31 cellular contexts compared by ENCODE assay signal in the genomic region with DNA sequence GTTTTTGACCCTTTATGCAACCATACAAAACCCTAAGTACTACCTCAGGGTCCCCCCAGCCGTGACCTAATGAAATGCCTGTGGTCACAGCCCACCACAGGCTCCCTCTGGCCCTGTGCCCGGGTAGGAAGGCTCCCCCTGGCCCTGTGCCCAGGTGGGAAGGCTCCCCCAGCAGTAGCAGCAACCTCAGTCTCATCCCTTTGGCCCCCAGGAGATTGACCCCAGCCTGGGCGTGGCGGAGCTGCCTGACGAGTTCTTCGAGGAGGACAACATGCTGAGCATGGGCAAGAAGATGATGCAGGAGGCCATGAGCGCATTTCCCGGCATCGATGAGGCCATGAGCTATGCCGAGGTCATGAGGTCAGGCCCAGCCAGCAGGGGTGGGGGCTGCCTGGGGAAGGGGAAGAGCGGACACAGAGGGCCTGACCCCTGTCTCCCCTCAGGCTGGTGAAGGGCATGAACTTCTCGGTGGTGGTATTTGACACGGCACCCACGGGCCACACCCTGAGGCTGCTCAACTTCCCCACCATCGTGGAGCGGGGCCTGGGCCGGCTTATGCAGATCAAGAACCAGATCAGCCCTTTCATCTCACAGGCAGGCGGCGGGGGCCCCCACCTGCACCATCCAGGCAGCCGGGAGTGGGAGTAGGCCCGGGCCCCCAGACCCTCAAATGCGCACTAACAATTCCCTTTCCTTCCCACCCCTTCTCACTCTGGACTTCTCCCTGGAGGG. TPM values are rescaled to one million over a fixed set of nuclear protein-coding genes. Genes with fewer than 3 reads are reported as not detected.
DNase-seq lines count a peak whose midpoint lies in the region; ATAC-seq, FAIRE-seq and TF ChIP-seq lines count a peak whose summit lies in the region.
"Had no signal": no experiment of that assay in that cellular context is flagged by ENCODE, and none has a peak within 500 bp of the region (broad histone marks: within the 10 kb centered on the region; RNA-seq: fewer than 3 reads in every experiment).

No MANE protein-coding gene starts in this region.

- BruUV-seq in HepG2 (replicated peaks; lab: Mats Ljungman, UMichigan): no TSS peak

- H3K9ac ChIP-seq in HepG2 (ENCODE audit: insufficient read depth, low read depth, low read length): no peak overlapping the region

- no peak for ATAC-seq in HepG2
- ATAC-seq in HG02973 (IDR thresholded peaks at IDR 0.05; ENCODE audit: unreplicated experiment): no peak
- ATAC-seq: effector memory CD8-positive, alpha-beta T cell; left ventricle myocardium superior; natural killer cell treated with Interleukin-12 subunit alpha and Interleukin-12 subunit beta and Interleukin-15 and Interleukin-18, amount 100 ng/mL, for 72 hours; right cardiac atrium had no signal

- intact Hi-C loops in HepG2 (cut with micrococcal nuclease; ENCODE audit: unreplicated experiment): no loop called here

- DNase-seq in A172 (ENCODE audit: low spot score) (peak; percentile 21), H7 (peak; percentile 32), amniotic epithelial cell (ENCODE audit: low read depth) (peak; percentile 67), HepG2 (ENCODE audit: low spot score) (no peak), DMS153 (lab: John Stamatoyannopoulos, UW) (no peak)
- no peak for DNase-seq in stimulated activated CD4-positive, alpha-beta T cell treated with anti-CD3 and anti-CD28 coated beads, Interleukin-4, amount 100 ng/mL, for 1 hour
- DNase-seq in activated CD8-positive, alpha-beta memory T cell treated with anti-CD3 and anti-CD28 coated beads, Interleukin-2, amount 50 U/mL, for 4 hours: no peak
- DNase-seq: activated effector memory CD4-positive, alpha-beta T cell treated with Interleukin-2 at 50 U/mL for 16 hours; activated naive CD8-positive, alpha-beta T cell treated with anti-CD3 and anti-CD28 coated beads, Interleukin-2, amount 10 ng/mL, durations not matched to agents 7 days and 5 days; colonic mucosa; COR-L47; effector memory CD8-positive, alpha-beta T cell; hypothalamus; left ventricle myocardium superior; midbrain; NCI-H1092; NCI-H187 treated with DMSO at 0.1 percent for 48 hours; NCI-H526 treated with DMSO at 0.1 percent for 48 hours; right cardiac atrium; stomach; transverse colon; WERI-Rb-1 had no signal

- TF ChIP-seq CTCF in HepG2 (CRISPR knock-in tag; IDR thresholded peaks at IDR 0.05): no peak

- TF ChIP-seq POLR2A in HepG2 (IDR thresholded peaks at IDR 0.05; ENCODE audit: insufficient read depth in 1 of 2, low read depth in 2 of 2, low read length in 2 of 2): no peak

- no peak for TF ChIP-seq EP300 in HepG2 (IDR thresholded peaks at IDR 0.05; ENCODE audit: low read depth in 2 of 2, low read length in 2 of 2)
- TF ChIP-seq EP300 in HepG2 (CRISPR knock-in tag; IDR thresholded peaks at IDR 0.05; ENCODE audit: borderline replicate concordance): no peak

- no peaks in the 10 kb centered on the region for H3K79me2 ChIP-seq in HepG2 (ENCODE audit: insufficient read depth, low read length)

- no peak overlapping the region for H2AFZ ChIP-seq in HepG2 (ENCODE audit: low read length)

- no peak overlapping the region for H3K27ac ChIP-seq in HepG2 (ENCODE audit: extremely low read length, insufficient read depth, low read length)
- H3K27ac ChIP-seq: breast epithelium, colonic mucosa, esophagus muscularis mucosa, stomach, transverse colon, WERI-Rb-1 had no signal

- 0 out of 2 replicates have a peak, but pooled peaks cover 2% of the 10 kb centered on the region for H3K4me1 ChIP-seq in HepG2 (ENCODE audit: insufficient read depth, low read length)
- H3K4me1 ChIP-seq: breast epithelium, colonic mucosa had no signal

- no peak for FAIRE-seq in HepG2 (lab: Jason Lieb, UNC)
- FAIRE-seq: A204.1, frontal cortex, islet of Langerhans had no signal

- H3K36me3 ChIP-seq in H7 (replicated peaks; ENCODE audit: control insufficient read depth, insufficient read depth, low read length): peaks cover 7% of the 10 kb centered on the region
- H3K36me3 ChIP-seq in HepG2 (replicated peaks in 1 of 2; ENCODE audit: control insufficient read depth in 1 of 2, insufficient read depth in 2 of 2, low read length in 2 of 2): peaks cover 13 to 38% of the 10 kb centered on the region in 2 experiments
- H3K36me3 ChIP-seq: breast epithelium had no signal

- H4K20me1 ChIP-seq in HepG2 (ENCODE audit: insufficient read depth, low read length): no peaks in the 10 kb centered on the region

- no peak overlapping the region for H3K4me3 ChIP-seq in H7 (ENCODE audit: insufficient read depth, low read depth, low read length)
- H3K4me3 ChIP-seq in HepG2 (replicated peaks in 1 of 3; ENCODE audit: insufficient read depth in 1 of 3, low read depth in 2 of 3, low read length in 3 of 3): no peak overlapping the region
- H3K4me3 ChIP-seq: breast epithelium, colonic mucosa, esophagus muscularis mucosa, stomach, transverse colon had no signal

- H3K27me3 ChIP-seq in H7 (ENCODE audit: control insufficient read depth, insufficient read depth, low read length) (peaks cover 7% of the 10 kb centered on the region; the same call in 1 of the 2 replicates), HepG2 (ENCODE audit: control insufficient read depth in 1 of 2, insufficient read depth in 2 of 2, low read length in 2 of 2) (peaks cover 0 to 2% of the 10 kb centered on the region in 2 experiments; a peak in 2 of 5 replicates)
- H3K27me3 ChIP-seq: transverse colon had no signal

- POLR2A ChIA-PET in HepG2 (lab: Yijun Ruan, JAX): no interaction called here

- in situ Hi-C loops in HepG2 (cut with HindIII; ENCODE audit: extremely low pct_ligation_motif_present, low pct_unique_long_range_greater_than_20kb): no loop called here

- no peak overlapping the region for H3K4me2 ChIP-seq in HepG2 (ENCODE audit: low read depth, low read length)

- no peak for TF ChIP-seq RAD21 in HepG2 (CRISPR knock-in tag; IDR thresholded peaks at IDR 0.05)

- peaks cover 8% of the 10 kb centered on the region for H3K9me3 ChIP-seq in HepG2 (ENCODE audit: low read length)
- H3K9me3 ChIP-seq: colonic mucosa, transverse colon had no signal

- WGBS in HepG2 (ENCODE audit: low lambda C conversion rate): 88% methylated on average over 11 of the region's 22 CpGs

- CTCF ChIA-PET in HepG2 (lab: Yijun Ruan, JAX; ENCODE audit: low intra/inter-chr PET ratio, low total read pairs): no interaction called here

RNA-seq across cellular contexts. Expression of a gene that starts 6.3 kb away (rescaled TPM):
- total RNA-seq in A172 (2014; rRNA removed; shearing (Covaris generic)): not detected in 2 replicates
- 0.37 and 1.5 TPM in 2 replicates for total RNA-seq in H7 (2014; rRNA removed; shearing (Covaris generic))
- not detected in 2 replicates for total RNA-seq in HepG2 (2016; rRNA removed; fragmentation: Illumina TruSeq; extraction: Trizol)
- 0.10 TPM in 1 of 2 replicates, not detected in the other for total RNA-seq in HepG2 (2016; cell fraction: cytosol; rRNA removed; fragmentation: Illumina TruSeq; extraction: Trizol; ENCODE audit: low read depth)
- not detected in 2 replicates for total RNA-seq in HepG2 (2016; cell fraction: insoluble cytoplasmic fraction; rRNA removed; fragmentation: Illumina TruSeq; extraction: Trizol)
- total RNA-seq in HepG2 (2016; cell fraction: membrane; rRNA removed; fragmentation: Illumina TruSeq; extraction: Trizol): not detected in 2 replicates
- not detected in 2 replicates for total RNA-seq in HepG2 (2016; cell fraction: nucleus; rRNA removed; fragmentation: Illumina TruSeq; extraction: Trizol)
- polyA plus RNA-seq in HepG2 (2011; rRNA removed): not detected in 2 replicates
- polyA plus RNA-seq in HepG2 (2011; cell fraction: cytosol; rRNA removed): not detected in 2 replicates
- polyA plus RNA-seq in HepG2 (2011; cell fraction: nucleus; rRNA removed): 0.08 TPM in 1 of 2 replicates, not detected in the other
- not detected in 2 replicates for polyA plus RNA-seq in HepG2 (2012)
- polyA plus RNA-seq in HepG2 (2016; cell fraction: cytosol; fragmentation: Illumina TruSeq; extraction: Trizol; ENCODE audit: low read depth): not detected in 2 replicates
- polyA plus RNA-seq in HepG2 (2016; cell fraction: insoluble cytoplasmic fraction; fragmentation: Illumina TruSeq; extraction: Trizol; ENCODE audit: low read depth): not detected in 2 replicates
- not detected in 2 replicates for polyA plus RNA-seq in HepG2 (2016; cell fraction: membrane; fragmentation: Illumina TruSeq; extraction: Trizol; ENCODE audit: low read depth)
- polyA plus RNA-seq in HepG2 (2016; cell fraction: nucleus; fragmentation: Illumina TruSeq; extraction: Trizol; ENCODE audit: insufficient read depth, low read depth): not detected in 2 replicates
- polyA minus RNA-seq in HepG2 (2011; rRNA and poly(A)+ RNA removed; ENCODE audit: low replicate concordance): not detected in 2 replicates
- polyA minus RNA-seq in HepG2 (2011; cell fraction: cytosol; rRNA and poly(A)+ RNA removed): not detected in 2 replicates
- not detected in 2 replicates for polyA minus RNA-seq in HepG2 (2011; cell fraction: nucleus; rRNA and poly(A)+ RNA removed)
- total RNA-seq: activated naive CD8-positive, alpha-beta T cell treated with anti-CD3 and anti-CD28 coated beads, Interleukin-2, amount 10 ng/mL, durations not matched to agents 7 days and 5 days; B cell; breast epithelium; esophagus muscularis mucosa; frontal cortex; left ventricle myocardium superior; natural killer cell treated with Interleukin-12 subunit alpha and Interleukin-12 subunit beta and Interleukin-15 and Interleukin-18, amount 100 ng/mL, for 72 hours; right cardiac atrium; RPMI7951 had no signal
- polyA plus RNA-seq: right cardiac atrium had no signal

RNA-seq across cellular contexts. Expression of a gene that starts 8.0 kb away (rescaled TPM):
- 198 and 212 TPM in 2 replicates for total RNA-seq in A172 (2014; rRNA removed; shearing (Covaris generic))
- 113 and 166 TPM in 2 replicates for total RNA-seq in H7 (2014; rRNA removed; shearing (Covaris generic))
- total RNA-seq in HepG2 (2016; rRNA removed; fragmentation: Illumina TruSeq; extraction: Trizol): 51.5 and 57.7 TPM in 2 replicates
- total RNA-seq in HepG2 (2016; cell fraction: cytosol; rRNA removed; fragmentation: Illumina TruSeq; extraction: Trizol; ENCODE audit: low read depth): 38.1 and 40.8 TPM in 2 replicates
- 47.8 and 67.8 TPM in 2 replicates for total RNA-seq in HepG2 (2016; cell fraction: insoluble cytoplasmic fraction; rRNA removed; fragmentation: Illumina TruSeq; extraction: Trizol)
- total RNA-seq in HepG2 (2016; cell fraction: membrane; rRNA removed; fragmentation: Illumina TruSeq; extraction: Trizol): 42.5 and 45.5 TPM in 2 replicates
- total RNA-seq in HepG2 (2016; cell fraction: nucleus; rRNA removed; fragmentation: Illumina TruSeq; extraction: Trizol): 20.5 and 30.0 TPM in 2 replicates
- polyA plus RNA-seq in HepG2 (2011; rRNA removed): 59.4 and 67.5 TPM in 2 replicates
- polyA plus RNA-seq in HepG2 (2011; cell fraction: cytosol; rRNA removed): 53.8 and 70.0 TPM in 2 replicates
- polyA plus RNA-seq in HepG2 (2011; cell fraction: nucleus; rRNA removed): 42.4 and 59.2 TPM in 2 replicates
- polyA plus RNA-seq in HepG2 (2012): 26.3 and 37.0 TPM in 2 replicates
- polyA plus RNA-seq in HepG2 (2016; cell fraction: cytosol; fragmentation: Illumina TruSeq; extraction: Trizol; ENCODE audit: low read depth): 38.9 and 39.2 TPM in 2 replicates
- polyA plus RNA-seq in HepG2 (2016; cell fraction: insoluble cytoplasmic fraction; fragmentation: Illumina TruSeq; extraction: Trizol; ENCODE audit: low read depth): 52.9 and 54.2 TPM in 2 replicates
- 39.6 and 39.8 TPM in 2 replicates for polyA plus RNA-seq in HepG2 (2016; cell fraction: membrane; fragmentation: Illumina TruSeq; extraction: Trizol; ENCODE audit: low read depth)
- 50.5 and 50.9 TPM in 2 replicates for polyA plus RNA-seq in HepG2 (2016; cell fraction: nucleus; fragmentation: Illumina TruSeq; extraction: Trizol; ENCODE audit: insufficient read depth, low read depth)
- 45.5 and 170 TPM in 2 replicates for polyA minus RNA-seq in HepG2 (2011; rRNA and poly(A)+ RNA removed; ENCODE audit: low replicate concordance)
- polyA minus RNA-seq in HepG2 (2011; cell fraction: cytosol; rRNA and poly(A)+ RNA removed): 15.5 and 16.4 TPM in 2 replicates
- polyA minus RNA-seq in HepG2 (2011; cell fraction: nucleus; rRNA and poly(A)+ RNA removed): 11.2 and 13.4 TPM in 2 replicates

RNA-seq across cellular contexts. Expression of a gene that starts 10.8 kb away (rescaled TPM):
- 344 and 364 TPM in 2 replicates for total RNA-seq in A172 (2014; rRNA removed; shearing (Covaris generic))
- total RNA-seq in H7 (2014; rRNA removed; shearing (Covaris generic)): 186 and 218 TPM in 2 replicates
- total RNA-seq in HepG2 (2016; rRNA removed; fragmentation: Illumina TruSeq; extraction: Trizol): 159 and 179 TPM in 2 replicates
- 156 and 157 TPM in 2 replicates for total RNA-seq in HepG2 (2016; cell fraction: cytosol; rRNA removed; fragmentation: Illumina TruSeq; extraction: Trizol; ENCODE audit: low read depth)
- 154 and 178 TPM in 2 replicates for total RNA-seq in HepG2 (2016; cell fraction: insoluble cytoplasmic fraction; rRNA removed; fragmentation: Illumina TruSeq; extraction: Trizol)
- 185 and 199 TPM in 2 replicates for total RNA-seq in HepG2 (2016; cell fraction: membrane; rRNA removed; fragmentation: Illumina TruSeq; extraction: Trizol)
- 62.7 and 73.8 TPM in 2 replicates for total RNA-seq in HepG2 (2016; cell fraction: nucleus; rRNA removed; fragmentation: Illumina TruSeq; extraction: Trizol)
- polyA plus RNA-seq in HepG2 (2011; rRNA removed): 160 and 166 TPM in 2 replicates
- 192 and 223 TPM in 2 replicates for polyA plus RNA-seq in HepG2 (2011; cell fraction: cytosol; rRNA removed)
- 109 and 112 TPM in 2 replicates for polyA plus RNA-seq in HepG2 (2011; cell fraction: nucleus; rRNA removed)
- polyA plus RNA-seq in HepG2 (2012): 136 and 148 TPM in 2 replicates
- polyA plus RNA-seq in HepG2 (2016; cell fraction: cytosol; fragmentation: Illumina TruSeq; extraction: Trizol; ENCODE audit: low read depth): 176 and 190 TPM in 2 replicates
- 222 and 228 TPM in 2 replicates for polyA plus RNA-seq in HepG2 (2016; cell fraction: insoluble cytoplasmic fraction; fragmentation: Illumina TruSeq; extraction: Trizol; ENCODE audit: low read depth)
- polyA plus RNA-seq in HepG2 (2016; cell fraction: membrane; fragmentation: Illumina TruSeq; extraction: Trizol; ENCODE audit: low read depth): 221 and 223 TPM in 2 replicates
- 208 and 213 TPM in 2 replicates for polyA plus RNA-seq in HepG2 (2016; cell fraction: nucleus; fragmentation: Illumina TruSeq; extraction: Trizol; ENCODE audit: insufficient read depth, low read depth)
- 41.5 and 65.9 TPM in 2 replicates for polyA minus RNA-seq in HepG2 (2011; rRNA and poly(A)+ RNA removed; ENCODE audit: low replicate concordance)
- polyA minus RNA-seq in HepG2 (2011; cell fraction: cytosol; rRNA and poly(A)+ RNA removed): 36.6 and 38.7 TPM in 2 replicates
- polyA minus RNA-seq in HepG2 (2011; cell fraction: nucleus; rRNA and poly(A)+ RNA removed): 22.7 and 23.7 TPM in 2 replicates

RNA-seq across cellular contexts. Expression of a gene that starts 21.6 kb away (rescaled TPM):
- total RNA-seq in A172 (2014; rRNA removed; shearing (Covaris generic)): 9.3 and 14.5 TPM in 2 replicates
- 34.1 and 48.9 TPM in 2 replicates for total RNA-seq in H7 (2014; rRNA removed; shearing (Covaris generic))
- 31.7 and 33.6 TPM in 2 replicates for total RNA-seq in HepG2 (2016; rRNA removed; fragmentation: Illumina TruSeq; extraction: Trizol)
- total RNA-seq in HepG2 (2016; cell fraction: cytosol; rRNA removed; fragmentation: Illumina TruSeq; extraction: Trizol; ENCODE audit: low read depth): 8.0 and 12.5 TPM in 2 replicates
- total RNA-seq in HepG2 (2016; cell fraction: insoluble cytoplasmic fraction; rRNA removed; fragmentation: Illumina TruSeq; extraction: Trizol): 25.3 and 38.9 TPM in 2 replicates
- 11.9 and 12.3 TPM in 2 replicates for total RNA-seq in HepG2 (2016; cell fraction: membrane; rRNA removed; fragmentation: Illumina TruSeq; extraction: Trizol)
- 61.9 and 64.9 TPM in 2 replicates for total RNA-seq in HepG2 (2016; cell fraction: nucleus; rRNA removed; fragmentation: Illumina TruSeq; extraction: Trizol)
- polyA plus RNA-seq in HepG2 (2011; rRNA removed): 61.0 and 76.1 TPM in 2 replicates
- polyA plus RNA-seq in HepG2 (2011; cell fraction: cytosol; rRNA removed): 38.5 and 42.9 TPM in 2 replicates
- polyA plus RNA-seq in HepG2 (2011; cell fraction: nucleus; rRNA removed): 224 and 272 TPM in 2 replicates
- 28.4 and 35.1 TPM in 2 replicates for polyA plus RNA-seq in HepG2 (2012)
- polyA plus RNA-seq in HepG2 (2016; cell fraction: cytosol; fragmentation: Illumina TruSeq; extraction: Trizol; ENCODE audit: low read depth): 2.2 and 2.4 TPM in 2 replicates
- 21.0 and 28.3 TPM in 2 replicates for polyA plus RNA-seq in HepG2 (2016; cell fraction: insoluble cytoplasmic fraction; fragmentation: Illumina TruSeq; extraction: Trizol; ENCODE audit: low read depth)
- 6.6 and 7.3 TPM in 2 replicates for polyA plus RNA-seq in HepG2 (2016; cell fraction: membrane; fragmentation: Illumina TruSeq; extraction: Trizol; ENCODE audit: low read depth)
- polyA plus RNA-seq in HepG2 (2016; cell fraction: nucleus; fragmentation: Illumina TruSeq; extraction: Trizol; ENCODE audit: insufficient read depth, low read depth): 143 and 147 TPM in 2 replicates
- 198 and 267 TPM in 2 replicates for polyA minus RNA-seq in HepG2 (2011; rRNA and poly(A)+ RNA removed; ENCODE audit: low replicate concordance)
- polyA minus RNA-seq in HepG2 (2011; cell fraction: cytosol; rRNA and poly(A)+ RNA removed): 42.5 and 44.2 TPM in 2 replicates
- 77.4 and 98.6 TPM in 2 replicates for polyA minus RNA-seq in HepG2 (2011; cell fraction: nucleus; rRNA and poly(A)+ RNA removed)

RNA-seq across cellular contexts. Expression of a gene that starts 30.0 kb away (rescaled TPM):
- 10.2 and 20.5 TPM in 2 replicates for total RNA-seq in A172 (2014; rRNA removed; shearing (Covaris generic))
- total RNA-seq in H7 (2014; rRNA removed; shearing (Covaris generic)): 15.4 and 30.4 TPM in 2 replicates
- 7.3 and 12.9 TPM in 2 replicates for total RNA-seq in HepG2 (2016; rRNA removed; fragmentation: Illumina TruSeq; extraction: Trizol)
- 3.3 and 3.6 TPM in 2 replicates for total RNA-seq in HepG2 (2016; cell fraction: cytosol; rRNA removed; fragmentation: Illumina TruSeq; extraction: Trizol; ENCODE audit: low read depth)
- 6.4 and 13.9 TPM in 2 replicates for total RNA-seq in HepG2 (2016; cell fraction: insoluble cytoplasmic fraction; rRNA removed; fragmentation: Illumina TruSeq; extraction: Trizol)
- total RNA-seq in HepG2 (2016; cell fraction: membrane; rRNA removed; fragmentation: Illumina TruSeq; extraction: Trizol): 2.8 and 3.5 TPM in 2 replicates
- total RNA-seq in HepG2 (2016; cell fraction: nucleus; rRNA removed; fragmentation: Illumina TruSeq; extraction: Trizol): 11.6 and 14.2 TPM in 2 replicates
- 9.2 and 11.1 TPM in 2 replicates for polyA plus RNA-seq in HepG2 (2011; rRNA removed)
- polyA plus RNA-seq in HepG2 (2011; cell fraction: cytosol; rRNA removed): 4.3 and 4.7 TPM in 2 replicates
- polyA plus RNA-seq in HepG2 (2011; cell fraction: nucleus; rRNA removed): 77.7 and 77.9 TPM in 2 replicates
- polyA plus RNA-seq in HepG2 (2012): 15.8 and 16.0 TPM in 2 replicates
- polyA plus RNA-seq in HepG2 (2016; cell fraction: cytosol; fragmentation: Illumina TruSeq; extraction: Trizol; ENCODE audit: low read depth): 0.83 and 0.93 TPM in 2 replicates
- polyA plus RNA-seq in HepG2 (2016; cell fraction: insoluble cytoplasmic fraction; fragmentation: Illumina TruSeq; extraction: Trizol; ENCODE audit: low read depth): 5.4 and 6.8 TPM in 2 replicates
- polyA plus RNA-seq in HepG2 (2016; cell fraction: membrane; fragmentation: Illumina TruSeq; extraction: Trizol; ENCODE audit: low read depth): 1.6 and 1.7 TPM in 2 replicates
- 55.0 and 69.3 TPM in 2 replicates for polyA plus RNA-seq in HepG2 (2016; cell fraction: nucleus; fragmentation: Illumina TruSeq; extraction: Trizol; ENCODE audit: insufficient read depth, low read depth)
- 6.5 and 15.0 TPM in 2 replicates for polyA minus RNA-seq in HepG2 (2011; rRNA and poly(A)+ RNA removed; ENCODE audit: low replicate concordance)
- 3.4 and 5.3 TPM in 2 replicates for polyA minus RNA-seq in HepG2 (2011; cell fraction: cytosol; rRNA and poly(A)+ RNA removed)
- polyA minus RNA-seq in HepG2 (2011; cell fraction: nucleus; rRNA and poly(A)+ RNA removed): 13.1 and 15.0 TPM in 2 replicates

Comparison
In these comparisons a context has a peak if more than half of its experiments do, and no peak if none do; other contexts are left out.
1. DNase-seq: peak in A172 (single experiment), H7 (single experiment) and amniotic epithelial cell (single experiment); none in HepG2 (single experiment), DMS153 (single experiment), stimulated activated CD4-positive, alpha-beta T cell treated with anti-CD3 and anti-CD28 coated beads, Interleukin-4, amount 100 ng/mL, for 1 hour (single experiment) and activated CD8-positive, alpha-beta memory T cell treated with anti-CD3 and anti-CD28 coated beads, Interleukin-2, amount 50 U/mL, for 4 hours (single experiment).